In genomic region chr3:172038823-172039222, GRCh38 we compare ENCODE assay signal across 8 cellular contexts. TPM values are rescaled to one million over a fixed set of nuclear protein-coding genes. Genes with fewer than 3 reads are reported as not detected.
A peak's percentile ranks its signal among the peaks of the same experiment; 100 is the strongest.
DNase-seq lines count a peak whose midpoint lies in the region; ATAC-seq and TF ChIP-seq lines count a peak whose summit lies in the region.

No MANE protein-coding gene starts in this region.

- peak overlapping the region; percentile 96 for H3K4me3 Mint-ChIP-seq in activated naive CD4-positive, alpha-beta T cell treated with anti-CD3 and anti-CD28 coated beads, Interleukin-2, amount 10 ng/mL, durations not matched to agents 7 days and 5 days

- H3K36me3 Mint-ChIP-seq in activated naive CD4-positive, alpha-beta T cell treated with anti-CD3 and anti-CD28 coated beads, Interleukin-2, amount 10 ng/mL, durations not matched to agents 7 days and 5 days: peaks cover 4% of the 10 kb centered on the region
- H3K36me3 Mint-ChIP-seq in activated naive CD4-positive, alpha-beta T cell treated with anti-CD3 and anti-CD28 coated beads, Interleukin-2, amount 50 U/mL, for 72 hours: peaks cover 5 to 6% of the 10 kb centered on the region in 2 donors

- TF ChIP-seq POLR2A in tibial nerve (IDR thresholded peaks at IDR 0.05): no peak

- peak overlapping the region in 3 of 4 donors; percentile 98 to 100 (median 98) for H3K4me3 ChIP-seq in tibial nerve

- H3K9me3 Mint-ChIP-seq in activated naive CD4-positive, alpha-beta T cell treated with anti-CD3 and anti-CD28 coated beads, Interleukin-2, amount 10 ng/mL, durations not matched to agents 7 days and 5 days: peaks cover 4% of the 10 kb centered on the region
- no peaks in the 10 kb centered on the region for H3K9me3 Mint-ChIP-seq in activated naive CD4-positive, alpha-beta T cell treated with anti-CD3 and anti-CD28 coated beads, Interleukin-2, amount 50 U/mL, for 72 hours

- ATAC-seq in activated naive CD4-positive, alpha-beta T cell treated with anti-CD3 and anti-CD28 coated beads, Interleukin-2, amount 50 U/mL, for 72 hours: no peak
- ATAC-seq in HG02885 (IDR thresholded peaks at IDR 0.05; ENCODE audit: poor library complexity, unreplicated experiment): no peak

- no peak for DNase-seq in activated naive CD4-positive, alpha-beta T cell treated with anti-CD3 and anti-CD28 coated beads, Interleukin-2, amount 10 ng/mL, durations not matched to agents 7 days and 5 days
- no peak for DNase-seq in activated naive CD4-positive, alpha-beta T cell treated with Interleukin-2 at 50 U/mL for 16 hours
- DNase-seq in activated naive CD4-positive, alpha-beta T cell treated with anti-CD3 and anti-CD28 coated beads, Interleukin-2, amount 50 U/mL, for 72 hours (ENCODE audit: low spot score in 2 of 2): no peak
- DNase-seq in iris pigment epithelial cell (ENCODE audit: low read depth) (peak; percentile 74), tibial nerve (ENCODE audit: low spot score in 2 of 2) (no peak), ecto neural progenitor cell (ENCODE audit: low spot score) (no peak), NCI-H1417 treated with DMSO at 0.1 percent for 48 hours (lab: John Stamatoyannopoulos, UW) (no peak)

- no peak for TF ChIP-seq CTCF in tibial nerve (IDR thresholded peaks at IDR 0.05)

- TF ChIP-seq EP300 in tibial nerve (IDR thresholded peaks at IDR 0.05): no peak

- WGBS in tibial nerve, 2 donors: 27 to 40% methylated on average over 7 of the region's 7 CpGs

- H3K27me3 Mint-ChIP-seq in activated naive CD4-positive, alpha-beta T cell treated with anti-CD3 and anti-CD28 coated beads, Interleukin-2, amount 10 ng/mL, durations not matched to agents 7 days and 5 days: peaks cover 26% of the 10 kb centered on the region

- CTCF ChIA-PET in activated naive CD4-positive, alpha-beta T cell treated with anti-CD3 and anti-CD28 coated beads, Interleukin-2, amount 10 ng/mL, durations not matched to agents 7 days and 5 days (lab: Charles Lee): interaction anchor here (0.8 to 2.2 kb wide), 3 partner anchors 68 to 302 kb away, joined by 3 to 11 read pairs (median 7); no protein-coding TSS in a partner anchor

- H3K36me3 ChIP-seq in tibial nerve: peaks cover 0 to 4% (median 0%) of the 10 kb centered on the region in 3 donors

- H3K4me1 ChIP-seq in tibial nerve: peaks cover 0 to 34% (median 5%) of the 10 kb centered on the region in 4 donors

- H3K27ac ChIP-seq in tibial nerve: peak overlapping the region; percentile 96 to 100 (median 98)

- no peaks in the 10 kb centered on the region for H3K9me3 ChIP-seq in tibial nerve

- H3K4me1 Mint-ChIP-seq in activated naive CD4-positive, alpha-beta T cell treated with anti-CD3 and anti-CD28 coated beads, Interleukin-2, amount 10 ng/mL, durations not matched to agents 7 days and 5 days: peaks cover 21% of the 10 kb centered on the region

- no peaks in the 10 kb centered on the region for H3K27me3 ChIP-seq in tibial nerve

- no peak overlapping the region for H3K27ac Mint-ChIP-seq in activated naive CD4-positive, alpha-beta T cell treated with anti-CD3 and anti-CD28 coated beads, Interleukin-2, amount 10 ng/mL, durations not matched to agents 7 days and 5 days
- H3K27ac Mint-ChIP-seq in activated naive CD4-positive, alpha-beta T cell treated with anti-CD3 and anti-CD28 coated beads, Interleukin-2, amount 50 U/mL, for 72 hours: peak overlapping the region; percentile 9 to 97

RNA-seq across cellular contexts. Expression of gene FNDC3B, which starts 0.6 kb away (rescaled TPM):
- total RNA-seq in activated naive CD4-positive, alpha-beta T cell treated with anti-CD3 and anti-CD28 coated beads, Interleukin-2, amount 50 U/mL, for 72 hours: 10 to 100 TPM in 1 of 2 donors, 1 to 10 TPM in 1; 9.2 to 17.1 TPM
- 100 to 1,000 TPM in 2 of 4 donors, 10 to 100 TPM in 2; 87.5 to 106 (median 95.7) TPM for total RNA-seq in tibial nerve

Comparison
In these comparisons a context has a peak if more than half of its experiments do, and no peak if none do; other contexts are left out.
1. RNA of gene FNDC3B, which starts 0.6 kb away (total RNA-seq): 87.5 to 106 TPM in tibial nerve; 9.2 to 17.1 TPM in activated naive CD4-positive, alpha-beta T cell treated with anti-CD3 and anti-CD28 coated beads, Interleukin-2, amount 50 U/mL, for 72 hours; every median in the first group is over 4 times any median in the second.